ENCODE assay signal across 9 cellular contexts in the genomic region with DNA sequence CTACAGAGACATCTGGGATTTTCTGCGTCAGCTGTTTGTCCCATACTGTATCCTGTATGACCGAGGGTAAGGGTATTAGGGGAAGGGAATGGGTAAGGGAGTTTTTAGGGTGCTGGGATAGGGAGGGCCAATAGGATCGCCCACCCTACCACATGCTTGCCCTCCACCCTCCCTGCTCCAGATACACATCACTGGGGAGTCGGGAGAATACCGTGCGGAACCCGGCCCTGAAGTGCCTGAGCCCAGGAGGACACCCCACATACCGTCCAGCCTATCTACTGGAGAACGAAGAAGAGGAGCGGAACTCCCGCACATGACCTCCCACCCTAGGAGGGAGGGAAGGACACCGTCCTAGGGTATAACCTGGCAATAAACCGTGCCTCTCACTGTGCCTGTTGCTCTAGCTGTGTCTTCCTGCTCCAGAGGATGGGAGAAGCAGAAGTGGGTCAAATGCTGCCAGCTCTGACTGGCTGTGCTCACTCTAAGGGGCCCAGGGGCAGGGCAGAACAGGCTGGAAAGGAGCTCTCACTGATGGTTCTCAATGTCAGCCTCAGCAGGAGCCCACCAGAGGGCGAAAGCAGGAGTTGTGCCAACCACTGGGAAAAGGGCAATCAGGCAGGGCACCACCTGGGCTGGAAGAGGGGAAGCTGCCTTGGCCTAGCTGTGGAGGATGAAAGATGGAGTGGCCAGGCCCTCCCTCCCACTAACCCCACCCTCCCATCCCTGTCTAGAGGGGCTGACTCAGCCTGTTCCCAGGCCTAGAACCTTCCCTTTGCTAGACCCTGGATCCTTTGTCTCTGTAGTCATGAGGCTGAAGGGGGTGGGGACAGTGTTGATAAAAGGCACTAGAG. TPM values are rescaled to one million over a fixed set of nuclear protein-coding genes. Genes with fewer than 3 reads are reported as not detected.
DNase-seq lines count a peak whose midpoint lies in the region; ATAC-seq, FAIRE-seq and TF ChIP-seq lines count a peak whose summit lies in the region.
"Had no signal": no experiment of that assay in that cellular context is flagged by ENCODE, and none has a peak within 500 bp of the region (broad histone marks: within the 10 kb centered on the region; RNA-seq: fewer than 3 reads in every experiment).

No MANE protein-coding gene starts in this region.

- dilution Hi-C loops in keratinocyte (cut with MboI; ENCODE audit: extremely low pct_ligation_motif_present, low sequenced_read_pairs): no loop called here

- H3K27ac ChIP-seq in OCI-LY3 (ENCODE audit: low read length): no peak overlapping the region
- no peak overlapping the region for H3K27ac ChIP-seq in keratinocyte (ENCODE audit: control insufficient read depth, insufficient read depth, low read length)

- DNase-seq in keratinocyte (ENCODE audit: low read depth, low spot score) (no peak), anterior cingulate cortex (lab: John Stamatoyannopoulos, UW) (no peak), hypothalamus (lab: John Stamatoyannopoulos, UW) (no peak)
- DNase-seq: effector memory CD8-positive, alpha-beta T cell; SIG-M5 had no signal

- TF ChIP-seq CTCF in GM12872 (IDR thresholded peaks at IDR 0.05; ENCODE audit: insufficient read depth, low read depth, low read length): 0 out of 3 replicates have a peak, but pooled peaks have one; percentile 19
- peak; percentile 37 for TF ChIP-seq CTCF in OCI-LY3 (IDR thresholded peaks at IDR 0.05; ENCODE audit: low read depth, low read length)
- TF ChIP-seq CTCF in keratinocyte (optimal IDR thresholded peaks at IDR 0.05 in 1 of 3, IDR thresholded peaks at IDR 0.05 in 1 of 3, conservative IDR thresholded peaks at IDR 0.05 in 1 of 3; ENCODE audit: extremely low read depth in 1 of 3, insufficient read depth in 2 of 3, low read length in 3 of 3): peak in 2 of 3 experiments; percentile 7 to 33

- H3K4me2 ChIP-seq in OCI-LY3 (ENCODE audit: low read length): no peak overlapping the region
- no peak overlapping the region for H3K4me2 ChIP-seq in keratinocyte (ENCODE audit: control insufficient read depth, extremely low read depth, insufficient read depth, low read depth, low read length)

- H3K4me1 ChIP-seq in OCI-LY3 (ENCODE audit: low read length) (peaks cover 15% of the 10 kb centered on the region), keratinocyte (ENCODE audit: control insufficient read depth, extremely low read depth, insufficient read depth, low read length) (no peaks in the 10 kb centered on the region)

- H3K9ac ChIP-seq in OCI-LY3 (ENCODE audit: low read length) (no peak overlapping the region), keratinocyte (ENCODE audit: control insufficient read depth, extremely low read depth, insufficient read depth, low read length) (no peak overlapping the region)

- no peak overlapping the region for H3K4me3 ChIP-seq in OCI-LY3 (ENCODE audit: low read length)
- no peak overlapping the region for H3K4me3 ChIP-seq in keratinocyte (ENCODE audit: control insufficient read depth in 2 of 3, extremely low read depth in 1 of 3, insufficient read depth in 2 of 3, low read depth in 1 of 3, low read length in 3 of 3)
- H3K4me3 ChIP-seq: skin epidermis had no signal

- H3K9me1 ChIP-seq in keratinocyte (ENCODE audit: control insufficient read depth, extremely low read depth, insufficient read depth, low read length): no peaks in the 10 kb centered on the region

- no peak overlapping the region for H2AFZ ChIP-seq in OCI-LY3 (ENCODE audit: low read depth, low read length)
- no peak overlapping the region for H2AFZ ChIP-seq in keratinocyte (ENCODE audit: control insufficient read depth, low read length)

- ATAC-seq in GM18502 (IDR thresholded peaks at IDR 0.05; ENCODE audit: poor library complexity, unreplicated experiment): no peak
- ATAC-seq: effector memory CD8-positive, alpha-beta T cell had no signal

- H3K36me3 ChIP-seq in OCI-LY3 (replicated peaks; ENCODE audit: low read depth, low read length) (peaks cover 20% of the 10 kb centered on the region), keratinocyte (ENCODE audit: control insufficient read depth in 2 of 2, extremely low read depth in 1 of 2, insufficient read depth in 2 of 2, low read length in 2 of 2) (peaks cover 20 to 21% of the 10 kb centered on the region in 2 experiments)

- H3K79me2 ChIP-seq in OCI-LY3 (ENCODE audit: low read length) (peaks cover 7% of the 10 kb centered on the region; the same call in 1 of the 2 replicates), keratinocyte (ENCODE audit: control insufficient read depth, insufficient read depth, low read length) (peaks cover 17% of the 10 kb centered on the region)

- H3K27me3 ChIP-seq in OCI-LY3 (ENCODE audit: low read depth, low read length) (no peaks in the 10 kb centered on the region), keratinocyte (ENCODE audit: control insufficient read depth, extremely low read depth, insufficient read depth, low read length) (no peaks in the 10 kb centered on the region)

- FAIRE-seq in keratinocyte (lab: Jason Lieb, UNC): no peak

- H3K9me3 ChIP-seq in OCI-LY3 (ENCODE audit: insufficient read depth, low read length) (no peaks in the 10 kb centered on the region), keratinocyte (ENCODE audit: control insufficient read depth, low read depth, low read length) (no peaks in the 10 kb centered on the region)

- H4K20me1 ChIP-seq in OCI-LY3 (ENCODE audit: insufficient read depth, low read length) (no peaks in the 10 kb centered on the region), keratinocyte (ENCODE audit: control insufficient read depth, extremely low read depth, insufficient read depth, low read length) (peaks cover 3% of the 10 kb centered on the region)

RNA-seq across cellular contexts. Expression of gene LENEP, which starts 0.4 kb away (rescaled TPM):
- polyA plus RNA-seq in keratinocyte: not detected in 3 replicates
- polyA plus RNA-seq in keratinocyte (2011; ENCODE audit: low read depth): not detected
- polyA plus RNA-seq in keratinocyte (2011; cell fraction: cytosol; rRNA removed): not detected in 2 replicates
- polyA plus RNA-seq in keratinocyte (2011; cell fraction: nucleus; rRNA removed): 0.51 TPM in 1 of 2 replicates, not detected in the other
- polyA plus RNA-seq in keratinocyte (2012; ENCODE audit: low replicate concordance): not detected in 2 replicates
- polyA minus RNA-seq in keratinocyte: 1.2 to 1.5 TPM in 2 of 3 replicates, not detected in the other
- polyA minus RNA-seq in keratinocyte (2011; cell fraction: cytosol; rRNA and poly(A)+ RNA removed): not detected
- polyA minus RNA-seq in keratinocyte (2011; cell fraction: nucleus; rRNA and poly(A)+ RNA removed): not detected in 2 replicates

RNA-seq across cellular contexts. Expression of gene ZBTB7B, which starts 9.7 kb away (rescaled TPM):
- polyA plus RNA-seq in keratinocyte: 15.3 to 51.8 TPM (median 20.9 TPM) in 3 replicates
- polyA plus RNA-seq in keratinocyte (2011; ENCODE audit: low read depth): 13.9 TPM
- polyA plus RNA-seq in keratinocyte (2011; cell fraction: cytosol; rRNA removed): 15.2 and 26.3 TPM in 2 replicates
- polyA plus RNA-seq in keratinocyte (2011; cell fraction: nucleus; rRNA removed): 54.4 and 57.6 TPM in 2 replicates
- polyA plus RNA-seq in keratinocyte (2012; ENCODE audit: low replicate concordance): 21.0 and 51.7 TPM in 2 replicates
- 21.3 to 40.8 TPM (median 37.0 TPM) in 3 replicates for polyA minus RNA-seq in keratinocyte
- 72.1 TPM for polyA minus RNA-seq in keratinocyte (2011; cell fraction: cytosol; rRNA and poly(A)+ RNA removed)
- polyA minus RNA-seq in keratinocyte (2011; cell fraction: nucleus; rRNA and poly(A)+ RNA removed): 40.6 and 48.0 TPM in 2 replicates

RNA-seq across cellular contexts. Expression of gene FLAD1, which starts 9.8 kb away (rescaled TPM):
- polyA plus RNA-seq in keratinocyte: 44.7 to 101 TPM (median 51.4 TPM) in 3 replicates
- polyA plus RNA-seq in keratinocyte (2011; ENCODE audit: low read depth): 39.1 TPM
- 46.5 and 61.9 TPM in 2 replicates for polyA plus RNA-seq in keratinocyte (2011; cell fraction: cytosol; rRNA removed)
- polyA plus RNA-seq in keratinocyte (2011; cell fraction: nucleus; rRNA removed): 99.8 and 124 TPM in 2 replicates
- polyA plus RNA-seq in keratinocyte (2012; ENCODE audit: low replicate concordance): 54.2 and 66.7 TPM in 2 replicates
- 68.7 to 133 TPM (median 68.8 TPM) in 3 replicates for polyA minus RNA-seq in keratinocyte
- polyA minus RNA-seq in keratinocyte (2011; cell fraction: cytosol; rRNA and poly(A)+ RNA removed): 74.1 TPM
- 39.9 and 40.5 TPM in 2 replicates for polyA minus RNA-seq in keratinocyte (2011; cell fraction: nucleus; rRNA and poly(A)+ RNA removed)

RNA-seq across cellular contexts. Expression of gene CKS1B, which starts 18.5 kb away (rescaled TPM):
- polyA plus RNA-seq in keratinocyte: 133 to 300 TPM (median 217 TPM) in 3 replicates
- 8.8 TPM for polyA plus RNA-seq in keratinocyte (2011; ENCODE audit: low read depth)
- 204 and 245 TPM in 2 replicates for polyA plus RNA-seq in keratinocyte (2011; cell fraction: cytosol; rRNA removed)
- 66.6 and 66.9 TPM in 2 replicates for polyA plus RNA-seq in keratinocyte (2011; cell fraction: nucleus; rRNA removed)
- polyA plus RNA-seq in keratinocyte (2012; ENCODE audit: low replicate concordance): 78.8 and 129 TPM in 2 replicates
- polyA minus RNA-seq in keratinocyte: 75.8 to 128 TPM (median 83.8 TPM) in 3 replicates
- polyA minus RNA-seq in keratinocyte (2011; cell fraction: cytosol; rRNA and poly(A)+ RNA removed): 44.7 TPM
- polyA minus RNA-seq in keratinocyte (2011; cell fraction: nucleus; rRNA and poly(A)+ RNA removed): 10.4 and 19.9 TPM in 2 replicates

RNA-seq across cellular contexts. Expression of gene SHC1, which starts 22.4 kb away (rescaled TPM):
- 245 to 385 TPM (median 272 TPM) in 3 replicates for polyA plus RNA-seq in keratinocyte
- polyA plus RNA-seq in keratinocyte (2011; ENCODE audit: low read depth): 41.9 TPM
- 316 and 399 TPM in 2 replicates for polyA plus RNA-seq in keratinocyte (2011; cell fraction: cytosol; rRNA removed)
- 637 and 800 TPM in 2 replicates for polyA plus RNA-seq in keratinocyte (2011; cell fraction: nucleus; rRNA removed)
- polyA plus RNA-seq in keratinocyte (2012; ENCODE audit: low replicate concordance): 195 and 241 TPM in 2 replicates
- polyA minus RNA-seq in keratinocyte: 280 to 465 TPM (median 409 TPM) in 3 replicates
- polyA minus RNA-seq in keratinocyte (2011; cell fraction: cytosol; rRNA and poly(A)+ RNA removed): 214 TPM
- 152 and 244 TPM in 2 replicates for polyA minus RNA-seq in keratinocyte (2011; cell fraction: nucleus; rRNA and poly(A)+ RNA removed)
